1 cellular context compared by ENCODE assay signal in the genomic region with DNA sequence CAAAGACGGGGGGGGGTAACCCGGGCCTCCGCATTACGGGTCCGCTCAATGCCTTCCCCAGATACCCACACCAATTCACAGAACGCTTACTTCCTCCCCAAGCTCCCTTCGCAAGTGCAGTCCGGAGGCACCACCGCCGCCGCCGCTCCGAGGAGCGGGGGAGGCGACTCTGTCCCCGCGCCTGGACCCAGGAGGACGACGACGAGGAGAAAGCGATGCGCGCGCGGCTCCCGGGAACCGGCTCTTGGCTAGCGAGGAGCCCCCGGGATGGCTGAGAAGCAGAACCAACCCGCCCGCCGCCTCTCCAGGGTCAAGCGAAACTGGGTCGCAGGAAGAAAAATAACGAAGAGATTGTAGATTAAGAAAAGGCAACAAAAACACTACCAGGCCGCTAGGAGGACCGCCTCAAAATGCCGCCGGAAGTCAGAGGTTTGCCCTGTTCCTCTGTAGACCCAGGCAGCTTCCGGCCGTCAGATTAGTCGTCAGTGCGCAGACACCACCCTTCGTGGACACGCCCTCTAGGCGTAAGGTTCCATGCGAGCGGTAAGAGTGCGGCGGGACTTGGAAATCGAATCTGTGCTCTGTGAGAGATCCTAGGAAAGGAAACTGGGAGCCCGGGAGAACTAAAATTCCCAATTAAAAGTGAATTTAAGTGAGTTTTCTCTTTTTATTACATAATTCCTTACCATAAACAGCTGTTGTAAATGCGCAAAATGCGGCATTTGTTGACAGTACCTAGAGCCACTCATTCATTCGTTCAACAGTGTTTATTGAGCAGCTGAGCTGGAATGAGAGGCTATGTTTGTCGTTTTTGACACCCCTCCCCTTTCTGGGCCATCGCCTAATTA.
TF ChIP-seq lines count a peak whose summit lies in the region.

A gene with protein sequence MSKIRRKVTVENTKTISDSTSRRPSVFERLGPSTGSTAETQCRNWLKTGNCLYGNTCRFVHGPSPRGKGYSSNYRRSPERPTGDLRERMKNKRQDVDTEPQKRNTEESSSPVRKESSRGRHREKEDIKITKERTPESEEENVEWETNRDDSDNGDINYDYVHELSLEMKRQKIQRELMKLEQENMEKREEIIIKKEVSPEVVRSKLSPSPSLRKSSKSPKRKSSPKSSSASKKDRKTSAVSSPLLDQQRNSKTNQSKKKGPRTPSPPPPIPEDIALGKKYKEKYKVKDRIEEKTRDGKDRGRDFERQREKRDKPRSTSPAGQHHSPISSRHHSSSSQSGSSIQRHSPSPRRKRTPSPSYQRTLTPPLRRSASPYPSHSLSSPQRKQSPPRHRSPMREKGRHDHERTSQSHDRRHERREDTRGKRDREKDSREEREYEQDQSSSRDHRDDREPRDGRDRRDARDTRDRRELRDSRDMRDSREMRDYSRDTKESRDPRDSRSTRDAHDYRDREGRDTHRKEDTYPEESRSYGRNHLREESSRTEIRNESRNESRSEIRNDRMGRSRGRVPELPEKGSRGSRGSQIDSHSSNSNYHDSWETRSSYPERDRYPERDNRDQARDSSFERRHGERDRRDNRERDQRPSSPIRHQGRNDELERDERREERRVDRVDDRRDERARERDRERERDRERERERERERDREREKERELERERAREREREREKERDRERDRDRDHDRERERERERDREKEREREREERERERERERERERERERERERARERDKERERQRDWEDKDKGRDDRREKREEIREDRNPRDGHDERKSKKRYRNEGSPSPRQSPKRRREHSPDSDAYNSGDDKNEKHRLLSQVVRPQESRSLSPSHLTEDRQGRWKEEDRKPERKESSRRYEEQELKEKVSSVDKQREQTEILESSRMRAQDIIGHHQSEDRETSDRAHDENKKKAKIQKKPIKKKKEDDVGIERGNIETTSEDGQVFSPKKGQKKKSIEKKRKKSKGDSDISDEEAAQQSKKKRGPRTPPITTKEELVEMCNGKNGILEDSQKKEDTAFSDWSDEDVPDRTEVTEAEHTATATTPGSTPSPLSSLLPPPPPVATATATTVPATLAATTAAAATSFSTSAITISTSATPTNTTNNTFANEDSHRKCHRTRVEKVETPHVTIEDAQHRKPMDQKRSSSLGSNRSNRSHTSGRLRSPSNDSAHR (N-terminal part only) (minus strand): TSS at position 433 of the 848 bp plus-strand sequence. CDS start 7,239 bp downstream, outside the sequence.

TF ChIP-seq in HEK293, 187 proteins besides CTCF, POLR2A, EP300 and RAD21 (continued from another document and continues in another):
- TF ChIP-seq, protein P1, sequence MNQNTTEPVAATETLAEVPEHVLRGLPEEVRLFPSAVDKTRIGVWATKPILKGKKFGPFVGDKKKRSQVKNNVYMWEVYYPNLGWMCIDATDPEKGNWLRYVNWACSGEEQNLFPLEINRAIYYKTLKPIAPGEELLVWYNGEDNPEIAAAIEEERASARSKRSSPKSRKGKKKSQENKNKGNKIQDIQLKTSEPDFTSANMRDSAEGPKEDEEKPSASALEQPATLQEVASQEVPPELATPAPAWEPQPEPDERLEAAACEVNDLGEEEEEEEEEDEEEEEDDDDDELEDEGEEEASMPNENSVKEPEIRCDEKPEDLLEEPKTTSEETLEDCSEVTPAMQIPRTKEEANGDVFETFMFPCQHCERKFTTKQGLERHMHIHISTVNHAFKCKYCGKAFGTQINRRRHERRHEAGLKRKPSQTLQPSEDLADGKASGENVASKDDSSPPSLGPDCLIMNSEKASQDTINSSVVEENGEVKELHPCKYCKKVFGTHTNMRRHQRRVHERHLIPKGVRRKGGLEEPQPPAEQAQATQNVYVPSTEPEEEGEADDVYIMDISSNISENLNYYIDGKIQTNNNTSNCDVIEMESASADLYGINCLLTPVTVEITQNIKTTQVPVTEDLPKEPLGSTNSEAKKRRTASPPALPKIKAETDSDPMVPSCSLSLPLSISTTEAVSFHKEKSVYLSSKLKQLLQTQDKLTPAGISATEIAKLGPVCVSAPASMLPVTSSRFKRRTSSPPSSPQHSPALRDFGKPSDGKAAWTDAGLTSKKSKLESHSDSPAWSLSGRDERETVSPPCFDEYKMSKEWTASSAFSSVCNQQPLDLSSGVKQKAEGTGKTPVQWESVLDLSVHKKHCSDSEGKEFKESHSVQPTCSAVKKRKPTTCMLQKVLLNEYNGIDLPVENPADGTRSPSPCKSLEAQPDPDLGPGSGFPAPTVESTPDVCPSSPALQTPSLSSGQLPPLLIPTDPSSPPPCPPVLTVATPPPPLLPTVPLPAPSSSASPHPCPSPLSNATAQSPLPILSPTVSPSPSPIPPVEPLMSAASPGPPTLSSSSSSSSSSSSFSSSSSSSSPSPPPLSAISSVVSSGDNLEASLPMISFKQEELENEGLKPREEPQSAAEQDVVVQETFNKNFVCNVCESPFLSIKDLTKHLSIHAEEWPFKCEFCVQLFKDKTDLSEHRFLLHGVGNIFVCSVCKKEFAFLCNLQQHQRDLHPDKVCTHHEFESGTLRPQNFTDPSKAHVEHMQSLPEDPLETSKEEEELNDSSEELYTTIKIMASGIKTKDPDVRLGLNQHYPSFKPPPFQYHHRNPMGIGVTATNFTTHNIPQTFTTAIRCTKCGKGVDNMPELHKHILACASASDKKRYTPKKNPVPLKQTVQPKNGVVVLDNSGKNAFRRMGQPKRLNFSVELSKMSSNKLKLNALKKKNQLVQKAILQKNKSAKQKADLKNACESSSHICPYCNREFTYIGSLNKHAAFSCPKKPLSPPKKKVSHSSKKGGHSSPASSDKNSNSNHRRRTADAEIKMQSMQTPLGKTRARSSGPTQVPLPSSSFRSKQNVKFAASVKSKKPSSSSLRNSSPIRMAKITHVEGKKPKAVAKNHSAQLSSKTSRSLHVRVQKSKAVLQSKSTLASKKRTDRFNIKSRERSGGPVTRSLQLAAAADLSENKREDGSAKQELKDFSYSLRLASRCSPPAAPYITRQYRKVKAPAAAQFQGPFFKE (tag by site-specific recombination; IDR thresholded peaks at IDR 0.05; ENCODE audit: borderline replicate concordance): no peak
- TF ChIP-seq ZNF561 (tag by site-specific recombination; IDR thresholded peaks at IDR 0.05; ENCODE audit: borderline replicate concordance) (no peak; the same call in 1 of the 2 replicates), ZNF426 (tag by site-specific recombination; IDR thresholded peaks at IDR 0.05) (no peak), ZBTB21 (tag by site-specific recombination; IDR thresholded peaks at IDR 0.05) (no peak; the same call in 1 of the 2 replicates), ZNF473 (tag by site-specific recombination; IDR thresholded peaks at IDR 0.05) (no peak), ZFP69B (tag by site-specific recombination; IDR thresholded peaks at IDR 0.05) (peak; percentile 29; the same call in 1 of the 2 replicates), GLIS2 (tag by site-specific recombination; IDR thresholded peaks at IDR 0.05) (peak; percentile 53), ZNF202 (tag by site-specific recombination; IDR thresholded peaks at IDR 0.05; ENCODE audit: borderline replicate concordance) (no peak), ZNF621 (tag by site-specific recombination; IDR thresholded peaks at IDR 0.05) (no peak), KLF1 (tag by site-specific recombination; IDR thresholded peaks at IDR 0.05) (no peak), GFI1B (tag by site-specific recombination; IDR thresholded peaks at IDR 0.05) (0 out of 2 replicates have a peak, but pooled peaks have one; percentile 13), ZNF664 (tag by site-specific recombination; IDR thresholded peaks at IDR 0.05) (peak; percentile 99), KLF16 (tag by site-specific recombination; IDR thresholded peaks at IDR 0.05) (no peak), ZNF174 (tag by site-specific recombination; IDR thresholded peaks at IDR 0.05) (no peak), ZNF510 (tag by site-specific recombination; IDR thresholded peaks at IDR 0.05; ENCODE audit: insufficient replicate concordance) (no peak), ZBTB7A (tag by site-specific recombination; IDR thresholded peaks at IDR 0.05; ENCODE audit: low read depth) (no peak), ZNF529 (tag by site-specific recombination; IDR thresholded peaks at IDR 0.05; ENCODE audit: insufficient replicate concordance) (no peak), ZNF214 (tag by site-specific recombination; IDR thresholded peaks at IDR 0.05; ENCODE audit: borderline replicate concordance) (no peak), ZNF610 (tag by site-specific recombination; IDR thresholded peaks at IDR 0.05; ENCODE audit: borderline replicate concordance) (no peak), KLF9 (tag by site-specific recombination; IDR thresholded peaks at IDR 0.05; ENCODE audit: low read depth) (peak; percentile 84), ZNF624 (tag by site-specific recombination; IDR thresholded peaks at IDR 0.05) (no peak), ZSCAN16 (tag by site-specific recombination; IDR thresholded peaks at IDR 0.05) (peak; percentile 82; the same call in 1 of the 2 replicates)
- TF ChIP-seq, protein P2, sequence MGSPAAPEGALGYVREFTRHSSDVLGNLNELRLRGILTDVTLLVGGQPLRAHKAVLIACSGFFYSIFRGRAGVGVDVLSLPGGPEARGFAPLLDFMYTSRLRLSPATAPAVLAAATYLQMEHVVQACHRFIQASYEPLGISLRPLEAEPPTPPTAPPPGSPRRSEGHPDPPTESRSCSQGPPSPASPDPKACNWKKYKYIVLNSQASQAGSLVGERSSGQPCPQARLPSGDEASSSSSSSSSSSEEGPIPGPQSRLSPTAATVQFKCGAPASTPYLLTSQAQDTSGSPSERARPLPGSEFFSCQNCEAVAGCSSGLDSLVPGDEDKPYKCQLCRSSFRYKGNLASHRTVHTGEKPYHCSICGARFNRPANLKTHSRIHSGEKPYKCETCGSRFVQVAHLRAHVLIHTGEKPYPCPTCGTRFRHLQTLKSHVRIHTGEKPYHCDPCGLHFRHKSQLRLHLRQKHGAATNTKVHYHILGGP (tag by site-specific recombination; IDR thresholded peaks at IDR 0.05): no peak
- TF ChIP-seq, protein P3, sequence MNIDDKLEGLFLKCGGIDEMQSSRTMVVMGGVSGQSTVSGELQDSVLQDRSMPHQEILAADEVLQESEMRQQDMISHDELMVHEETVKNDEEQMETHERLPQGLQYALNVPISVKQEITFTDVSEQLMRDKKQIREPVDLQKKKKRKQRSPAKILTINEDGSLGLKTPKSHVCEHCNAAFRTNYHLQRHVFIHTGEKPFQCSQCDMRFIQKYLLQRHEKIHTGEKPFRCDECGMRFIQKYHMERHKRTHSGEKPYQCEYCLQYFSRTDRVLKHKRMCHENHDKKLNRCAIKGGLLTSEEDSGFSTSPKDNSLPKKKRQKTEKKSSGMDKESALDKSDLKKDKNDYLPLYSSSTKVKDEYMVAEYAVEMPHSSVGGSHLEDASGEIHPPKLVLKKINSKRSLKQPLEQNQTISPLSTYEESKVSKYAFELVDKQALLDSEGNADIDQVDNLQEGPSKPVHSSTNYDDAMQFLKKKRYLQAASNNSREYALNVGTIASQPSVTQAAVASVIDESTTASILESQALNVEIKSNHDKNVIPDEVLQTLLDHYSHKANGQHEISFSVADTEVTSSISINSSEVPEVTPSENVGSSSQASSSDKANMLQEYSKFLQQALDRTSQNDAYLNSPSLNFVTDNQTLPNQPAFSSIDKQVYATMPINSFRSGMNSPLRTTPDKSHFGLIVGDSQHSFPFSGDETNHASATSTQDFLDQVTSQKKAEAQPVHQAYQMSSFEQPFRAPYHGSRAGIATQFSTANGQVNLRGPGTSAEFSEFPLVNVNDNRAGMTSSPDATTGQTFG (tag by site-specific recombination; IDR thresholded peaks at IDR 0.05; ENCODE audit: borderline replicate concordance): no peak
- TF ChIP-seq, protein P4, sequence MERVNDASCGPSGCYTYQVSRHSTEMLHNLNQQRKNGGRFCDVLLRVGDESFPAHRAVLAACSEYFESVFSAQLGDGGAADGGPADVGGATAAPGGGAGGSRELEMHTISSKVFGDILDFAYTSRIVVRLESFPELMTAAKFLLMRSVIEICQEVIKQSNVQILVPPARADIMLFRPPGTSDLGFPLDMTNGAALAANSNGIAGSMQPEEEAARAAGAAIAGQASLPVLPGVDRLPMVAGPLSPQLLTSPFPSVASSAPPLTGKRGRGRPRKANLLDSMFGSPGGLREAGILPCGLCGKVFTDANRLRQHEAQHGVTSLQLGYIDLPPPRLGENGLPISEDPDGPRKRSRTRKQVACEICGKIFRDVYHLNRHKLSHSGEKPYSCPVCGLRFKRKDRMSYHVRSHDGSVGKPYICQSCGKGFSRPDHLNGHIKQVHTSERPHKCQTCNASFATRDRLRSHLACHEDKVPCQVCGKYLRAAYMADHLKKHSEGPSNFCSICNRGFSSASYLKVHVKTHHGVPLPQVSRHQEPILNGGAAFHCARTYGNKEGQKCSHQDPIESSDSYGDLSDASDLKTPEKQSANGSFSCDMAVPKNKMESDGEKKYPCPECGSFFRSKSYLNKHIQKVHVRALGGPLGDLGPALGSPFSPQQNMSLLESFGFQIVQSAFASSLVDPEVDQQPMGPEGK (tag by site-specific recombination; IDR thresholded peaks at IDR 0.05): peak; percentile 29; the same call in 1 of the 2 replicates
- TF ChIP-seq, protein P5, sequence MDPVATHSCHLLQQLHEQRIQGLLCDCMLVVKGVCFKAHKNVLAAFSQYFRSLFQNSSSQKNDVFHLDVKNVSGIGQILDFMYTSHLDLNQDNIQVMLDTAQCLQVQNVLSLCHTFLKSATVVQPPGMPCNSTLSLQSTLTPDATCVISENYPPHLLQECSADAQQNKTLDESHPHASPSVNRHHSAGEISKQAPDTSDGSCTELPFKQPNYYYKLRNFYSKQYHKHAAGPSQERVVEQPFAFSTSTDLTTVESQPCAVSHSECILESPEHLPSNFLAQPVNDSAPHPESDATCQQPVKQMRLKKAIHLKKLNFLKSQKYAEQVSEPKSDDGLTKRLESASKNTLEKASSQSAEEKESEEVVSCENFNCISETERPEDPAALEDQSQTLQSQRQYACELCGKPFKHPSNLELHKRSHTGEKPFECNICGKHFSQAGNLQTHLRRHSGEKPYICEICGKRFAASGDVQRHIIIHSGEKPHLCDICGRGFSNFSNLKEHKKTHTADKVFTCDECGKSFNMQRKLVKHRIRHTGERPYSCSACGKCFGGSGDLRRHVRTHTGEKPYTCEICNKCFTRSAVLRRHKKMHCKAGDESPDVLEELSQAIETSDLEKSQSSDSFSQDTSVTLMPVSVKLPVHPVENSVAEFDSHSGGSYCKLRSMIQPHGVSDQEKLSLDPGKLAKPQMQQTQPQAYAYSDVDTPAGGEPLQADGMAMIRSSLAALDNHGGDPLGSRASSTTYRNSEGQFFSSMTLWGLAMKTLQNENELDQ (tag by site-specific recombination; IDR thresholded peaks at IDR 0.05; ENCODE audit: low read depth): no peak
- TF ChIP-seq, protein P6, sequence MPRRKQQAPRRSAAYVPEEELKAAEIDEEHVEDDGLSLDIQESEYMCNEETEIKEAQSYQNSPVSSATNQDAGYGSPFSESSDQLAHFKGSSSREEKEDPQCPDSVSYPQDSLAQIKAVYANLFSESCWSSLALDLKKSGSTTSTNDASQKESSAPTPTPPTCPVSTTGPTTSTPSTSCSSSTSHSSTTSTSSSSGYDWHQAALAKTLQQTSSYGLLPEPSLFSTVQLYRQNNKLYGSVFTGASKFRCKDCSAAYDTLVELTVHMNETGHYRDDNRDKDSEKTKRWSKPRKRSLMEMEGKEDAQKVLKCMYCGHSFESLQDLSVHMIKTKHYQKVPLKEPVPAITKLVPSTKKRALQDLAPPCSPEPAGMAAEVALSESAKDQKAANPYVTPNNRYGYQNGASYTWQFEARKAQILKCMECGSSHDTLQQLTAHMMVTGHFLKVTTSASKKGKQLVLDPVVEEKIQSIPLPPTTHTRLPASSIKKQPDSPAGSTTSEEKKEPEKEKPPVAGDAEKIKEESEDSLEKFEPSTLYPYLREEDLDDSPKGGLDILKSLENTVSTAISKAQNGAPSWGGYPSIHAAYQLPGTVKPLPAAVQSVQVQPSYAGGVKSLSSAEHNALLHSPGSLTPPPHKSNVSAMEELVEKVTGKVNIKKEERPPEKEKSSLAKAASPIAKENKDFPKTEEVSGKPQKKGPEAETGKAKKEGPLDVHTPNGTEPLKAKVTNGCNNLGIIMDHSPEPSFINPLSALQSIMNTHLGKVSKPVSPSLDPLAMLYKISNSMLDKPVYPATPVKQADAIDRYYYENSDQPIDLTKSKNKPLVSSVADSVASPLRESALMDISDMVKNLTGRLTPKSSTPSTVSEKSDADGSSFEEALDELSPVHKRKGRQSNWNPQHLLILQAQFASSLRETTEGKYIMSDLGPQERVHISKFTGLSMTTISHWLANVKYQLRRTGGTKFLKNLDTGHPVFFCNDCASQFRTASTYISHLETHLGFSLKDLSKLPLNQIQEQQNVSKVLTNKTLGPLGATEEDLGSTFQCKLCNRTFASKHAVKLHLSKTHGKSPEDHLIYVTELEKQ (tag by site-specific recombination; IDR thresholded peaks at IDR 0.05; ENCODE audit: borderline replicate concordance): no peak
